Comparison of ENCODE assay signal across 9 cellular contexts in the genomic region with DNA sequence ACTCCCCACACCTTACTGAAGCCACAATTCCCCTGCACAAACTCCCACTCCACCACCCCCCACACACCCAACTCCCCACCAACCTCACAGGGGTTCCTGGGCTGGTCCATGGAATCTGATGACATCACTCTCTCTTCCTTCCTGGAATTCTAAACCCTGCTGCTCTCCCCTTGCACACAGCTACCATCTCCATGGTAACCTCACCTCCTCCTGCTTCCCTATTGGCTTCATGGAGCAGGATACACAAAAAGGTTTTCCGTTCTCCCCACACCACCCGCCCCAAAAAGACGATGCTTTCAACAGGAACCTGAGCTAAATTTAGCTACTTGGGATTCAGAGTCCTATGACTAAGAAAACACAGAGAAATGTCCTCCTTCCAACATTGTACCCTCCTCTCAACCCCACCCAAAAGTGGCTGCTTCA.
DNase-seq lines count a peak whose midpoint lies in the region; ATAC-seq and TF ChIP-seq lines count a peak whose summit lies in the region.
"Had no signal": no experiment of that assay in that cellular context is flagged by ENCODE, and none has a peak within 500 bp of the region (broad histone marks: within the 10 kb centered on the region; RNA-seq: fewer than 3 reads in every experiment).

No MANE protein-coding gene starts in this region.

- H3K4me1 ChIP-seq in A673 (ENCODE audit: insufficient read depth, low read length, poor library complexity, severe bottlenecking) (peaks cover 34% of the 10 kb centered on the region), endocrine pancreas (ENCODE audit: control insufficient read depth, insufficient read depth, low read length) (peaks cover 42% of the 10 kb centered on the region)

- H3K27me3 ChIP-seq in A673 (replicated peaks; ENCODE audit: insufficient read depth, low read depth, low read length, poor library complexity) (no peaks in the 10 kb centered on the region), endocrine pancreas (ENCODE audit: control insufficient read depth, insufficient read depth, low read length) (no peaks in the 10 kb centered on the region)

- BruUV-seq in A673 (replicated peaks; lab: Mats Ljungman, UMichigan), result no TSS peak

- CTCF ChIA-PET in A673 (lab: Charles Lee), result interaction anchor here (0.8 kb wide), 1 partner anchor 104 kb away, joined by 4 read pairs; no protein-coding TSS in a partner anchor

- H3K9me3 ChIP-seq in A673 (ENCODE audit: low read depth, low read length, poor library complexity, severe bottlenecking) (no peaks in the 10 kb centered on the region), endocrine pancreas (ENCODE audit: control insufficient read depth, low read length) (no peaks in the 10 kb centered on the region)

- POLR2A ChIA-PET in A673 (lab: Charles Lee; ENCODE audit: low non-redundant PET), result no interaction called here

- no peak for TF ChIP-seq CTCF in A673 (conservative IDR thresholded peaks at IDR 0.05; ENCODE audit: low read depth, low read length)

- DNase-seq in A673 (ENCODE audit: low spot score) (peak; percentile 48), NCI-H1417 (lab: John Stamatoyannopoulos, UW) (peak; percentile 9 to 81 (median 46)), lung microvascular endothelial cell (ENCODE audit: low read depth in 2 of 2) (peak; percentile 98), germinal center (ENCODE audit: low spot score) (no peak)
- DNase-seq: activated B cell treated with CpG ODN at 0.5 μM for 24 hours had no signal

- intact Hi-C loops in A673 (cut with micrococcal nuclease; ENCODE audit: unreplicated experiment), result no loop called here

- H3K36me3 ChIP-seq in A673 (ENCODE audit: insufficient read depth, low read length, poor library complexity, severe bottlenecking), result no peaks in the 10 kb centered on the region
- H3K36me3 ChIP-seq in endocrine pancreas (ENCODE audit: control insufficient read depth, insufficient read depth, low read length), result no peaks in the 10 kb centered on the region

- H3K4me3 ChIP-seq in A673 (ENCODE audit: low read depth, low read length, poor library complexity, severe bottlenecking), result no peak overlapping the region
- H3K4me3 ChIP-seq in endocrine pancreas (ENCODE audit: control insufficient read depth, insufficient read depth, low read length), result peak overlapping the region; percentile 10

- ATAC-seq in GM21381 (IDR thresholded peaks at IDR 0.05; ENCODE audit: unreplicated experiment), result no peak
- no peak for ATAC-seq in HG03280 (IDR thresholded peaks at IDR 0.05; ENCODE audit: unreplicated experiment)
- no peak for ATAC-seq in GM19035 (IDR thresholded peaks at IDR 0.05; ENCODE audit: unreplicated experiment)

- H3K27ac ChIP-seq in A673 (ENCODE audit: low read depth, low read length, poor library complexity, severe bottlenecking), result no peak overlapping the region

- no peak overlapping the region for H3K9ac ChIP-seq in endocrine pancreas (ENCODE audit: control insufficient read depth, insufficient read depth, low read length)
